Comparison of ENCODE assay signal across 17 cellular contexts in genomic region chr5:87686018-87686417, GRCh38.
DNase-seq lines count a peak whose midpoint lies in the region; ATAC-seq and TF ChIP-seq lines count a peak whose summit lies in the region.
"Had no signal": no experiment of that assay in that cellular context is flagged by ENCODE, and none has a peak within 500 bp of the region (broad histone marks: within the 10 kb centered on the region; RNA-seq: fewer than 3 reads in every experiment).

No MANE protein-coding gene starts in this region.

- CTCF ChIA-PET in PC-3 (lab: Charles Lee), result no interaction called here

- ATAC-seq in PC-3 (peak; percentile 94), GM18502 (IDR thresholded peaks at IDR 0.05; ENCODE audit: poor library complexity, unreplicated experiment) (no peak), GM19467 (IDR thresholded peaks at IDR 0.05; ENCODE audit: unreplicated experiment) (no peak)
- ATAC-seq: A549, GM12878 had no signal

- H3K4me2 ChIP-seq in PC-3 (ENCODE audit: low read length), result no peak overlapping the region
- H3K4me2 ChIP-seq: A549; BLaER1 treated with 17β-estradiol and CSF1 and Interleukin-3, amounts not matched to agents 10 nM and 100 nM had no signal

- no peak overlapping the region for H3K9ac ChIP-seq in PC-3 (ENCODE audit: low read length)
- H3K9ac ChIP-seq: BLaER1 treated with 17β-estradiol and CSF1 and Interleukin-3, amounts not matched to agents 10 nM and 100 nM had no signal

- DNase-seq in HT-29 (ENCODE audit: low spot score), result peak; percentile 2
- DNase-seq in PC-3, result peak; percentile 22
- DNase-seq in NCI-H2029 treated with DMSO at 0.1 percent for 48 hours (lab: John Stamatoyannopoulos, UW), result no peak
- no peak for DNase-seq in GM10266 (ENCODE audit: extremely low spot score)
- DNase-seq: AML-193; CD4-positive, alpha-beta memory T cell; CD4-positive, CD25-positive, alpha-beta regulatory T cell; CD8-positive, alpha-beta memory T cell; COR-L47; DMS79 treated with DMSO at 0.1 percent for 48 hours; GF-D8 had no signal

- H3K79me2 ChIP-seq in PC-3 (ENCODE audit: low read length), result no peaks in the 10 kb centered on the region

- no TSS peak for BruUV-seq in PC-3 (replicated peaks; lab: Mats Ljungman, UMichigan)

- no peak overlapping the region for H2AFZ ChIP-seq in PC-3 (ENCODE audit: low read length)

- no peaks in the 10 kb centered on the region for H3K27me3 ChIP-seq in PC-3 (ENCODE audit: low read length)
- H3K27me3 ChIP-seq: BLaER1 treated with 17β-estradiol and CSF1 and Interleukin-3, amounts not matched to agents 10 nM and 100 nM had no signal

- no peaks in the 10 kb centered on the region for H4K20me1 ChIP-seq in PC-3 (ENCODE audit: low read length)
- H4K20me1 ChIP-seq: BLaER1 treated with 17β-estradiol and CSF1 and Interleukin-3, amounts not matched to agents 10 nM and 100 nM had no signal

- H3K4me3 ChIP-seq in PC-3 (ENCODE audit: low read length), result no peak overlapping the region
- H3K4me3 ChIP-seq: A549; BLaER1 treated with 17β-estradiol and CSF1 and Interleukin-3, amounts not matched to agents 10 nM and 100 nM; GM12878 had no signal

- POLR2A ChIA-PET in PC-3 (lab: Charles Lee; ENCODE audit: unreplicated experiment), result interaction anchor here (0.5 kb wide), 1 partner anchor 21 kb away, joined by 4 read pairs; no protein-coding TSS in a partner anchor

- intact Hi-C loops in PC-3 (cut with micrococcal nuclease), result loop anchor here (5.0 kb wide), 1 partner anchor 76 kb away; no protein-coding TSS in a partner anchor

- peaks cover 7% of the 10 kb centered on the region; the same call in 1 of the 2 replicates for H3K9me3 ChIP-seq in PC-3 (ENCODE audit: low read length)
- H3K9me3 ChIP-seq: A549 had no signal

- H3F3A ChIP-seq in PC-3 (ENCODE audit: low read length, unreplicated experiment), result no peaks in the 10 kb centered on the region

- TF ChIP-seq CTCF in C4-2B (conservative IDR thresholded peaks at IDR 0.05) (no peak), PC-3 (conservative IDR thresholded peaks at IDR 0.05; ENCODE audit: low read depth, low read length) (no peak), GM10266 (IDR thresholded peaks at IDR 0.05; ENCODE audit: control insufficient read depth, insufficient read depth, low read depth, missing control alignments) (no peak)

- H3K9me2 ChIP-seq in PC-3 (replicated peaks; ENCODE audit: low read length), result no peaks in the 10 kb centered on the region

- no peaks in the 10 kb centered on the region for H3K36me3 ChIP-seq in PC-3 (ENCODE audit: low read depth, low read length)
- H3K36me3 ChIP-seq: BLaER1 treated with 17β-estradiol and CSF1 and Interleukin-3, amounts not matched to agents 10 nM and 100 nM had no signal

- H3K27ac ChIP-seq in C4-2B, result peak overlapping the region; percentile 99
- no peak overlapping the region for H3K27ac ChIP-seq in PC-3 (ENCODE audit: low read length)
- H3K27ac ChIP-seq: A549; BLaER1 treated with 17β-estradiol and CSF1 and Interleukin-3, amounts not matched to agents 10 nM and 100 nM had no signal

- H3K4me1 ChIP-seq in PC-3 (ENCODE audit: insufficient read depth, low read length), result no peaks in the 10 kb centered on the region
- H3K4me1 ChIP-seq: A549 had no signal

Comparison
In these comparisons a context has a peak if more than half of its experiments do, and no peak if none do; other contexts are left out.
1. DNase-seq: peak in HT-29 (single experiment) and PC-3 (single experiment); none in NCI-H2029 treated with DMSO at 0.1 percent for 48 hours (single experiment) and GM10266 (single experiment).